1 cellular context compared by ENCODE assay signal in the genomic region with DNA sequence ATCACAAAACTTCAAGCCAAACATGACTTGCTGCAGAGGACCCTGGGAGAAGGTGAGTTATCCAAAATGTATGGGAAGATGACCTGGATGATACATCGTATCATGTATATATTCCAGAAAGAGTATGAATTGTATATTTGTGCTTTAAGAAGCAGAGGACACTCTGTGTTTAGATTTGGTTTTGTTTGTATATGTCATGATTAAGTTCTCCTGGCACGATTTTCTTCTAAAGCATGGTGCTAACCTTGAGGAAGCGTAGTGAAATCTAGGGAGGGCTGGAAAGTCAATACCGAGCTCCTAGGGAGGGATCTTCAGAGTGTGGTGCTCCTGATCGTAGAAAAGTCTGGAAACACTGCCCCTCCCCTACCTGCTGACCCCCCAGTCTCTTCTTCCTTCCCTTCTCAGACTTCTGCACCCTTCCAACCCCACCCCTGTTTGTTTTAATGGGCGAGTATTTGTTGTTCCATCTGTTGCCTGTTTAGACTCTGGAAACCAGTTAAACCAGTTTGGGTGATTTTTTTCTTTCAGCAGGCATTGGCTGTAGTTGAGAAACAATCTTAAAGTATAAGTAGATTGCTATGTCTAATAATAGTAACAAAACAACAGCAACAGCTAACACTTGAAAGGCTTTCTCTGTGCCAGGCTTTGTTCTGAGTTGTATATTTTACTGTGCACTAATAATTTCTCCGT.
TF ChIP-seq lines count a peak whose summit lies in the region.

No MANE protein-coding gene starts in this region.

TF ChIP-seq in WTC11, 78 proteins besides CTCF, POLR2A, EP300 and RAD21 (continued from another document):
- TF ChIP-seq, protein P1, sequence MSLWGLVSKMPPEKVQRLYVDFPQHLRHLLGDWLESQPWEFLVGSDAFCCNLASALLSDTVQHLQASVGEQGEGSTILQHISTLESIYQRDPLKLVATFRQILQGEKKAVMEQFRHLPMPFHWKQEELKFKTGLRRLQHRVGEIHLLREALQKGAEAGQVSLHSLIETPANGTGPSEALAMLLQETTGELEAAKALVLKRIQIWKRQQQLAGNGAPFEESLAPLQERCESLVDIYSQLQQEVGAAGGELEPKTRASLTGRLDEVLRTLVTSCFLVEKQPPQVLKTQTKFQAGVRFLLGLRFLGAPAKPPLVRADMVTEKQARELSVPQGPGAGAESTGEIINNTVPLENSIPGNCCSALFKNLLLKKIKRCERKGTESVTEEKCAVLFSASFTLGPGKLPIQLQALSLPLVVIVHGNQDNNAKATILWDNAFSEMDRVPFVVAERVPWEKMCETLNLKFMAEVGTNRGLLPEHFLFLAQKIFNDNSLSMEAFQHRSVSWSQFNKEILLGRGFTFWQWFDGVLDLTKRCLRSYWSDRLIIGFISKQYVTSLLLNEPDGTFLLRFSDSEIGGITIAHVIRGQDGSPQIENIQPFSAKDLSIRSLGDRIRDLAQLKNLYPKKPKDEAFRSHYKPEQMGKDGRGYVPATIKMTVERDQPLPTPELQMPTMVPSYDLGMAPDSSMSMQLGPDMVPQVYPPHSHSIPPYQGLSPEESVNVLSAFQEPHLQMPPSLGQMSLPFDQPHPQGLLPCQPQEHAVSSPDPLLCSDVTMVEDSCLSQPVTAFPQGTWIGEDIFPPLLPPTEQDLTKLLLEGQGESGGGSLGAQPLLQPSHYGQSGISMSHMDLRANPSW (CRISPR knock-in tag; conservative IDR thresholded peaks at IDR 0.05; ENCODE audit: low read depth) = no peak
